14 cellular contexts compared by ENCODE assay signal in genomic region chr1:21929951-21930615, GRCh38. TPM values are rescaled to one million over a fixed set of nuclear protein-coding genes. Genes with fewer than 3 reads are reported as not detected.
A peak's percentile ranks its signal among the peaks of the same experiment; 100 is the strongest.
DNase-seq lines count a peak whose midpoint lies in the region; ATAC-seq and TF ChIP-seq lines count a peak whose summit lies in the region.
"Had no signal": no experiment of that assay in that cellular context is flagged by ENCODE, and none has a peak within 500 bp of the region (broad histone marks: within the 10 kb centered on the region; RNA-seq: fewer than 3 reads in every experiment).

No MANE protein-coding gene starts in this region.

- TF ChIP-seq CTCF in SK-N-SH (IDR thresholded peaks at IDR 0.05) = no peak
- no peak for TF ChIP-seq CTCF in esophagus squamous epithelium (IDR thresholded peaks at IDR 0.05)
- no peak for TF ChIP-seq CTCF in neural progenitor cell (IDR thresholded peaks at IDR 0.05)
- TF ChIP-seq CTCF in upper lobe of right lung (IDR thresholded peaks at IDR 0.05) = no peak

- H3K4me3 ChIP-seq in SK-N-SH (ENCODE audit: low read depth in 2 of 2, low read length in 1 of 2) = no peak overlapping the region
- H3K4me3 ChIP-seq in esophagus squamous epithelium = no peak overlapping the region
- no peak overlapping the region for H3K4me3 ChIP-seq in neural progenitor cell
- no peak overlapping the region for H3K4me3 ChIP-seq in upper lobe of right lung

- H3K36me3 ChIP-seq in SK-N-SH (replicated peaks in 1 of 2; ENCODE audit: control insufficient read depth in 1 of 2, insufficient read depth in 2 of 2, low read length in 1 of 2) = no peaks in the 10 kb centered on the region
- H3K36me3 ChIP-seq in esophagus squamous epithelium = peaks cover 0 to 10% (median 0%) of the 10 kb centered on the region in 3 donors
- H3K36me3 ChIP-seq in neural progenitor cell = no peaks in the 10 kb centered on the region
- no peaks in the 10 kb centered on the region for H3K36me3 ChIP-seq in upper lobe of right lung
- H3K36me3 ChIP-seq: WERI-Rb-1 had no signal

- peak overlapping the region; percentile 51; the same call in 1 of the 2 replicates for H3K4me2 ChIP-seq in SK-N-SH
- no peak overlapping the region for H3K4me2 ChIP-seq in neural progenitor cell

- CTCF ChIA-PET in SK-N-SH (lab: Yijun Ruan, JAX) = interaction anchor here (0.7 kb wide), 2 partner anchors 402 to 766 kb away, joined by 3 to 4 read pairs; no protein-coding TSS in a partner anchor

- DNase-seq in SK-N-SH = no peak
- DNase-seq in esophagus squamous epithelium (lab: John Stamatoyannopoulos, UW) = no peak
- no peak for DNase-seq in neural progenitor cell (ENCODE audit: low spot score)
- DNase-seq in upper lobe of right lung = no peak
- DNase-seq in stimulated activated CD4-positive, alpha-beta T cell treated with anti-CD3 and anti-CD28 coated beads, Interleukin-2, amount 100 ng/mL, for 48 hours = no peak
- DNase-seq in stimulated activated CD4-positive, alpha-beta T cell treated with anti-CD3 and anti-CD28 coated beads, Interleukin-15, amount 100 ng/mL, for 24 hours = no peak
- DNase-seq: activated T-cell treated with anti-CD3 and anti-CD28 coated beads, Interleukin-2, amount 50 U/mL, for 48 hours; caudate nucleus; stimulated activated naive CD4-positive, alpha-beta T cell treated with Interleukin-2 at 50 U/mL for 16 hours; WERI-Rb-1 had no signal

- no peaks in the 10 kb centered on the region for H3K9me2 ChIP-seq in SK-N-SH

- H3K9me3 ChIP-seq in SK-N-SH (no peaks in the 10 kb centered on the region), esophagus squamous epithelium (no peaks in the 10 kb centered on the region), neural progenitor cell (ENCODE audit: low read depth) (no peaks in the 10 kb centered on the region), upper lobe of right lung (no peaks in the 10 kb centered on the region)

- H3K9me3 Mint-ChIP-seq in neural progenitor cell = peaks cover 3% of the 10 kb centered on the region

- no peak for TF ChIP-seq RAD21 in SK-N-SH (IDR thresholded peaks at IDR 0.05; ENCODE audit: low read length)

- H2AFZ ChIP-seq in SK-N-SH (ENCODE audit: low read depth) = no peak overlapping the region
- H2AFZ ChIP-seq in neural progenitor cell (replicated peaks) = no peak overlapping the region

- peak overlapping the region; percentile 12 for H3K27ac Mint-ChIP-seq in neural progenitor cell

- H3K27me3 ChIP-seq in SK-N-SH (ENCODE audit: insufficient read depth) = no peaks in the 10 kb centered on the region
- H3K27me3 ChIP-seq in esophagus squamous epithelium = no peaks in the 10 kb centered on the region
- H3K27me3 ChIP-seq in neural progenitor cell = no peaks in the 10 kb centered on the region
- no peaks in the 10 kb centered on the region for H3K27me3 ChIP-seq in upper lobe of right lung

- H3K27me3 Mint-ChIP-seq in neural progenitor cell (ENCODE audit: insufficient read depth, low read depth) = peaks cover 8% of the 10 kb centered on the region

- no peak overlapping the region for H3K9ac ChIP-seq in SK-N-SH
- H3K9ac ChIP-seq in neural progenitor cell = no peak overlapping the region

- peaks cover 5% of the 10 kb centered on the region for H3K36me3 Mint-ChIP-seq in neural progenitor cell

- POLR2A ChIA-PET in SK-N-SH (lab: Yijun Ruan, JAX) = no interaction called here

- TF ChIP-seq POLR2A in esophagus squamous epithelium (IDR thresholded peaks at IDR 0.05) = no peak

- no peak overlapping the region for H3K4me3 Mint-ChIP-seq in neural progenitor cell

- intact Hi-C loops in esophagus squamous epithelium (cut with DNase I) (no loop called here), upper lobe of right lung (cut with DNase I) (no loop called here)

- H4K20me1 ChIP-seq in SK-N-SH (ENCODE audit: insufficient read depth) (no peaks in the 10 kb centered on the region), neural progenitor cell (ENCODE audit: low read depth) (peaks cover 39% of the 10 kb centered on the region)

- WGBS in SK-N-SH (ENCODE audit: low lambda C conversion rate) = 92% methylated on average over 10 of the region's 10 CpGs
- 56 to 67% methylated on average over 9 to 10 of the region's 10 CpGs for WGBS in esophagus squamous epithelium, 2 donors

- H3K27ac ChIP-seq in SK-N-SH (ENCODE audit: low read depth in 2 of 2, low read length in 1 of 2) (peak overlapping the region in 1 of 2 experiments; percentile 92; a peak in 2 of 4 replicates), esophagus squamous epithelium (peak overlapping the region; percentile 88 to 97 (median 92)), neural progenitor cell (no peak overlapping the region), upper lobe of right lung (peak overlapping the region; percentile 80)
- H3K27ac ChIP-seq: 22Rv1, WERI-Rb-1 had no signal

- TF ChIP-seq EP300 in SK-N-SH (IDR thresholded peaks at IDR 0.05; ENCODE audit: borderline replicate concordance in 1 of 2, low read depth in 1 of 2, low read length in 1 of 2) = no peak

- peaks cover 37% of the 10 kb centered on the region for H3K4me1 Mint-ChIP-seq in neural progenitor cell

- H3K79me2 ChIP-seq in SK-N-SH (ENCODE audit: insufficient read depth) = peaks cover 88% of the 10 kb centered on the region
- peaks cover 37% of the 10 kb centered on the region for H3K79me2 ChIP-seq in neural progenitor cell (ENCODE audit: low read depth)

- ATAC-seq in SK-N-SH treated with all-trans-retinoic acid at 6 μM for 48 hours (no peak), upper lobe of right lung (no peak), HG02798 (IDR thresholded peaks at IDR 0.05; ENCODE audit: poor library complexity, unreplicated experiment) (no peak)

- H3F3A ChIP-seq in SK-N-SH (replicated peaks; ENCODE audit: insufficient read depth) (peaks cover 11% of the 10 kb centered on the region), neural progenitor cell (ENCODE audit: low read depth) (peaks cover 12% of the 10 kb centered on the region)

- H3K4me1 ChIP-seq in SK-N-SH (ENCODE audit: control insufficient read depth in 1 of 2, insufficient read depth in 2 of 2, low read depth in 1 of 2, low read length in 1 of 2) = peaks cover 8 to 45% of the 10 kb centered on the region in 2 experiments; a peak in 3 of 4 replicates
- H3K4me1 ChIP-seq in esophagus squamous epithelium = peaks cover 56 to 99% (median 84%) of the 10 kb centered on the region in 3 donors
- peaks cover 32% of the 10 kb centered on the region for H3K4me1 ChIP-seq in neural progenitor cell
- H3K4me1 ChIP-seq in upper lobe of right lung = peaks cover 81% of the 10 kb centered on the region

TF ChIP-seq in SK-N-SH, 30 proteins besides CTCF, POLR2A, EP300 and RAD21:
- no peak for TF ChIP-seq TAF1 (IDR thresholded peaks at IDR 0.05; ENCODE audit: borderline replicate concordance, low read depth, low read length)

TF ChIP-seq in SK-N-SH treated with all-trans-retinoic acid at 6 μM for 48 hours, 23 proteins besides CTCF, POLR2A, EP300 and RAD21 (continues in another document):
- no peak for TF ChIP-seq TCF4 (CRISPR knock-in tag; IDR thresholded peaks at IDR 0.05; ENCODE audit: borderline replicate concordance)
- no peak for TF ChIP-seq ZNF565 (CRISPR knock-in tag; conservative IDR thresholded peaks at IDR 0.05; ENCODE audit: low read depth)
- no peak for TF ChIP-seq ISL1 (CRISPR knock-in tag; IDR thresholded peaks at IDR 0.05)
- TF ChIP-seq ARNTL (CRISPR knock-in tag; IDR thresholded peaks at IDR 0.05; ENCODE audit: borderline replicate concordance, low read depth) = no peak
- TF ChIP-seq SNAI2 (CRISPR knock-in tag; IDR thresholded peaks at IDR 0.05) = no peak
- TF ChIP-seq ZC3H10 (CRISPR knock-in tag; IDR thresholded peaks at IDR 0.05) = no peak
- no peak for TF ChIP-seq ESRRG (CRISPR knock-in tag; IDR thresholded peaks at IDR 0.05)
- no peak for TF ChIP-seq ZFP3 (CRISPR knock-in tag; IDR thresholded peaks at IDR 0.05)
- no peak for TF ChIP-seq ZNF70 (CRISPR knock-in tag; IDR thresholded peaks at IDR 0.05)
- no peak for TF ChIP-seq PPARA (CRISPR knock-in tag; IDR thresholded peaks at IDR 0.05; ENCODE audit: borderline replicate concordance)
- TF ChIP-seq BACH2 (CRISPR knock-in tag; IDR thresholded peaks at IDR 0.05; ENCODE audit: borderline replicate concordance) = no peak
- TF ChIP-seq CSRNP3 (CRISPR knock-in tag; IDR thresholded peaks at IDR 0.05) = no peak
- no peak for TF ChIP-seq ZFP30 (CRISPR knock-in tag; IDR thresholded peaks at IDR 0.05)
- TF ChIP-seq ZNF8 (CRISPR knock-in tag; IDR thresholded peaks at IDR 0.05) = no peak
- no peak for TF ChIP-seq GLIS3 (CRISPR knock-in tag; IDR thresholded peaks at IDR 0.05)
- no peak for TF ChIP-seq CSDC2 (CRISPR knock-in tag; IDR thresholded peaks at IDR 0.05)

RNA-seq across cellular contexts. Expression of gene HSPG2, which starts 7.0 kb away (rescaled TPM):
- 10.7 and 28.9 TPM in 2 replicates for polyA plus RNA-seq in SK-N-SH (2012; rRNA removed)
- polyA plus RNA-seq in SK-N-SH (2012; cell fraction: cytosol; rRNA removed) = 10.2 and 22.9 TPM in 2 replicates
- 112 and 128 TPM in 2 replicates for polyA plus RNA-seq in SK-N-SH (2012; cell fraction: nucleus; rRNA removed)
- total RNA-seq in esophagus squamous epithelium (100 to 1,000 TPM in 1 of 4 donors, 10 to 100 TPM in 3; 44.9 to 107 (median 54.2) TPM), neural progenitor cell (ENCODE audit: low replicate concordance) (6.9 and 23.6 TPM in 2 replicates), upper lobe of right lung (393 TPM)

RNA-seq across cellular contexts. Expression of gene CELA3B, which starts 46.7 kb away (rescaled TPM):
- polyA plus RNA-seq in SK-N-SH (2012; rRNA removed) = not detected in 2 replicates
- not detected in 2 replicates for polyA plus RNA-seq in SK-N-SH (2012; cell fraction: cytosol; rRNA removed)
- not detected in 2 replicates for polyA plus RNA-seq in SK-N-SH (2012; cell fraction: nucleus; rRNA removed)
- total RNA-seq in esophagus squamous epithelium (not detected), neural progenitor cell (ENCODE audit: low replicate concordance) (not detected in 2 replicates), upper lobe of right lung (not detected)
- total RNA-seq: NCI-H460 had no signal
